ENCODE assay signal across 8 cellular contexts in genomic region chr5:168528521-168529360, GRCh38. TPM values are rescaled to one million over a fixed set of nuclear protein-coding genes. Genes with fewer than 3 reads are reported as not detected.
DNase-seq lines count a peak whose midpoint lies in the region; ATAC-seq and TF ChIP-seq lines count a peak whose summit lies in the region.

TSS of gene FBLL1 (plus strand) at chr5:168529305. CDS start at chr5:168529505, 200 bp downstream.

- H3K4me1 ChIP-seq in duodenal mucosa (ENCODE audit: control insufficient read depth in 1 of 2, insufficient read depth in 2 of 2, low read length in 2 of 2), result peaks cover 0 to 3% of the 10 kb centered on the region in 2 donors
- peaks cover 0 to 10% (median 3%) of the 10 kb centered on the region in 4 donors for H3K4me1 ChIP-seq in tibial nerve

- H3K4me3 Mint-ChIP-seq in activated CD4-positive, alpha-beta T cell treated with anti-CD3 and anti-CD28 coated beads for 36 hours, result peak within 1 kb of the TSS; percentile 65
- peak within 1 kb of the TSS; percentile 45 for H3K4me3 Mint-ChIP-seq in T-helper 1 cell treated with Interleukin-12 subunit alpha and Interleukin-12 subunit beta and Interleukin-4 antibody, amounts not matched to agents 30 μg/mL and 1 μg/mL, for 36 hours

- peaks cover 4% of the 10 kb centered on the region for H3K9me3 Mint-ChIP-seq in activated CD4-positive, alpha-beta T cell treated with anti-CD3 and anti-CD28 coated beads for 36 hours (ENCODE audit: low read depth)
- H3K9me3 Mint-ChIP-seq in T-helper 1 cell treated with Interleukin-12 subunit alpha and Interleukin-12 subunit beta and Interleukin-4 antibody, amounts not matched to agents 30 μg/mL and 1 μg/mL, for 36 hours, result no peaks in the 10 kb centered on the region

- H3K27me3 ChIP-seq in duodenal mucosa (ENCODE audit: control insufficient read depth in 1 of 2, insufficient read depth in 2 of 2, low read length in 2 of 2) (peaks cover 24 to 31% of the 10 kb centered on the region in 2 donors), tibial nerve (peaks cover 0 to 39% of the 10 kb centered on the region in 2 donors)

- peak; percentile 55 for DNase-seq in activated CD4-positive, alpha-beta T cell treated with anti-CD3 and anti-CD28 coated beads for 36 hours
- no peak for DNase-seq in activated CD4-positive, alpha-beta T cell treated with anti-CD3 and anti-CD28 coated beads for 1 hour
- DNase-seq in mucosa of gallbladder (ENCODE audit: low spot score) (peak; percentile 24), tibial nerve (ENCODE audit: low spot score in 2 of 2) (no peak)

- POLR2A ChIA-PET in activated CD4-positive, alpha-beta T cell treated with anti-CD3 and anti-CD28 coated beads for 36 hours (lab: Charles Lee), result no interaction called here

- peaks cover 5% of the 10 kb centered on the region for H3K36me3 Mint-ChIP-seq in activated CD4-positive, alpha-beta T cell treated with anti-CD3 and anti-CD28 coated beads for 36 hours (ENCODE audit: low read depth)
- peaks cover 2% of the 10 kb centered on the region for H3K36me3 Mint-ChIP-seq in T-helper 1 cell treated with Interleukin-12 subunit alpha and Interleukin-12 subunit beta and Interleukin-4 antibody, amounts not matched to agents 30 μg/mL and 1 μg/mL, for 36 hours (ENCODE audit: low read depth)

- intact Hi-C loops in activated CD4-positive, alpha-beta T cell treated with anti-CD3 and anti-CD28 coated beads for 36 hours (cut with DNase I, micrococcal nuclease), result loop anchor here in 1 of 2 experiments (1.0 kb wide), 1 partner anchor 51 kb away; the partner anchor contains the start of gene PANK3

- no peak within 1 kb of the TSS for H3K27ac ChIP-seq in duodenal mucosa (ENCODE audit: low read depth, low read length)
- no peak within 1 kb of the TSS for H3K27ac ChIP-seq in tibial nerve

- no peak within 1 kb of the TSS for H3K9ac ChIP-seq in duodenal mucosa (ENCODE audit: low read depth in 1 of 2, low read length in 2 of 2)

- ATAC-seq in activated CD4-positive, alpha-beta T cell treated with anti-CD3 and anti-CD28 coated beads for 36 hours, result peak; percentile 26
- no peak for ATAC-seq in HG03095 (IDR thresholded peaks at IDR 0.05; ENCODE audit: unreplicated experiment)
- no peak for ATAC-seq in GM18505 (IDR thresholded peaks at IDR 0.05; ENCODE audit: unreplicated experiment)

- TF ChIP-seq EP300 in tibial nerve (IDR thresholded peaks at IDR 0.05), result no peak

- no peak within 1 kb of the TSS for H3K27ac Mint-ChIP-seq in activated CD4-positive, alpha-beta T cell treated with anti-CD3 and anti-CD28 coated beads for 36 hours
- no peak within 1 kb of the TSS for H3K27ac Mint-ChIP-seq in T-helper 1 cell treated with Interleukin-12 subunit alpha and Interleukin-12 subunit beta and Interleukin-4 antibody, amounts not matched to agents 30 μg/mL and 1 μg/mL, for 36 hours

- H3K36me3 ChIP-seq in duodenal mucosa (ENCODE audit: control insufficient read depth in 1 of 2, insufficient read depth in 2 of 2, low read length in 2 of 2) (no peaks in the 10 kb centered on the region), tibial nerve (peaks cover 0 to 2% (median 0%) of the 10 kb centered on the region in 3 donors)

- no peak for TF ChIP-seq POLR2A in tibial nerve (IDR thresholded peaks at IDR 0.05)
- TF ChIP-seq POLR2A in GM18505 (IDR thresholded peaks at IDR 0.05; ENCODE audit: borderline replicate concordance, extremely low read depth, insufficient read depth, insufficient read length), result no peak

- peaks cover 40% of the 10 kb centered on the region for H3K27me3 Mint-ChIP-seq in activated CD4-positive, alpha-beta T cell treated with anti-CD3 and anti-CD28 coated beads for 36 hours
- H3K27me3 Mint-ChIP-seq in T-helper 1 cell treated with Interleukin-12 subunit alpha and Interleukin-12 subunit beta and Interleukin-4 antibody, amounts not matched to agents 30 μg/mL and 1 μg/mL, for 36 hours (ENCODE audit: low read depth), result peaks cover 38% of the 10 kb centered on the region

- H3K4me3 ChIP-seq in duodenal mucosa (ENCODE audit: low read depth in 1 of 2, low read length in 2 of 2), result peak within 1 kb of the TSS; percentile 32 to 61
- peak within 1 kb of the TSS; percentile 23 to 56 (median 30) for H3K4me3 ChIP-seq in tibial nerve

- WGBS in tibial nerve, 2 donors, result 17 to 21% methylated on average over 21 to 26 of the region's 36 CpGs

- H3K9me3 ChIP-seq in duodenal mucosa (ENCODE audit: control insufficient read depth in 1 of 2, low read length in 2 of 2) (no peaks in the 10 kb centered on the region), tibial nerve (peaks cover 0 to 3% (median 0%) of the 10 kb centered on the region in 4 donors)

- H3K4me1 Mint-ChIP-seq in activated CD4-positive, alpha-beta T cell treated with anti-CD3 and anti-CD28 coated beads for 36 hours, result peaks cover 10% of the 10 kb centered on the region
- H3K4me1 Mint-ChIP-seq in T-helper 1 cell treated with Interleukin-12 subunit alpha and Interleukin-12 subunit beta and Interleukin-4 antibody, amounts not matched to agents 30 μg/mL and 1 μg/mL, for 36 hours (ENCODE audit: low read depth), result peaks cover 4% of the 10 kb centered on the region

- TF ChIP-seq CTCF in tibial nerve (IDR thresholded peaks at IDR 0.05), result no peak

- CTCF ChIA-PET in activated CD4-positive, alpha-beta T cell treated with anti-CD3 and anti-CD28 coated beads for 36 hours (lab: Charles Lee), result no interaction called here

RNA-seq across cellular contexts. Expression of gene FBLL1, which starts in this region (rescaled TPM):
- total RNA-seq in activated CD4-positive, alpha-beta T cell treated with anti-CD3 and anti-CD28 coated beads for 36 hours, result not detected
- total RNA-seq in mucosa of gallbladder (0.23 TPM), tibial nerve (not detected)

Comparison
In these comparisons a context has a peak if more than half of its experiments do, and no peak if none do; other contexts are left out.
1. Peak in DNase-seq and ATAC-seq in activated CD4-positive, alpha-beta T cell treated with anti-CD3 and anti-CD28 coated beads for 36 hours; RNA of the gene not detected or under 1 TPM.
2. Peak in DNase-seq in mucosa of gallbladder; RNA of the gene not detected or under 1 TPM.